14 cellular contexts compared by ENCODE assay signal in genomic region chr13:98775844-98776598, GRCh38. TPM values are rescaled to one million over a fixed set of nuclear protein-coding genes. Genes with fewer than 3 reads are reported as not detected.
A peak's percentile ranks its signal among the peaks of the same experiment; 100 is the strongest.
DNase-seq lines count a peak whose midpoint lies in the region; ATAC-seq and TF ChIP-seq lines count a peak whose summit lies in the region.
"Had no signal": no experiment of that assay in that cellular context is flagged by ENCODE, and none has a peak within 500 bp of the region (broad histone marks: within the 10 kb centered on the region; RNA-seq: fewer than 3 reads in every experiment).

No MANE protein-coding gene starts in this region.

- H3K4me3 ChIP-seq in colonic mucosa (no peak overlapping the region), mucosa of descending colon (no peak overlapping the region)

- no peaks in the 10 kb centered on the region for H3K27me3 ChIP-seq in colonic mucosa

- H3K9me3 ChIP-seq in colonic mucosa (no peaks in the 10 kb centered on the region), mucosa of descending colon (no peaks in the 10 kb centered on the region)

- no peak for TF ChIP-seq CTCF in colonic mucosa (IDR thresholded peaks at IDR 0.05)
- no peak for TF ChIP-seq CTCF in mucosa of descending colon (IDR thresholded peaks at IDR 0.05)
- no peak for TF ChIP-seq CTCF in GM10248 (IDR thresholded peaks at IDR 0.05; ENCODE audit: control extremely low read depth, extremely low read depth, low read depth, missing control alignments)

- H3K27ac ChIP-seq in colonic mucosa, result no peak overlapping the region
- no peak overlapping the region for H3K27ac ChIP-seq in caudate nucleus (ENCODE audit: low read depth, low read length)
- H3K27ac ChIP-seq: C4-2B had no signal

- ATAC-seq in mucosa of descending colon, result peak; percentile 97

- no peaks in the 10 kb centered on the region for H3K4me1 Mint-ChIP-seq in activated naive CD8-positive, alpha-beta T cell treated with anti-CD3 and anti-CD28 coated beads for 36 hours
- H3K4me1 Mint-ChIP-seq: immature natural killer cell, neural crest cell had no signal

- H3K27me3 Mint-ChIP-seq in activated naive CD8-positive, alpha-beta T cell treated with anti-CD3 and anti-CD28 coated beads for 36 hours, result peaks cover 9% of the 10 kb centered on the region

- DNase-seq in EL, result peak; percentile 91
- peak; percentile 3 for DNase-seq in NCI-H460 (ENCODE audit: extremely low read depth, low read depth)
- DNase-seq in colonic mucosa, result peak; percentile 86
- peak; percentile 74 to 84 (median 81) for DNase-seq in mucosa of descending colon
- DNase-seq in GM10248 (ENCODE audit: extremely low spot score), result no peak
- DNase-seq in caudate nucleus (lab: John Stamatoyannopoulos, UW), result no peak
- DNase-seq in erythroblast (lab: John Stamatoyannopoulos, UW), result no peak
- no peak for DNase-seq in activated naive CD8-positive, alpha-beta T cell treated with anti-CD3 and anti-CD28 coated beads for 36 hours
- DNase-seq: activated CD8-positive, alpha-beta memory T cell treated with anti-CD3 and anti-CD28 coated beads, Interleukin-2, amount 50 U/mL, for 48 hours; immature natural killer cell; NCI-H2029 treated with DMSO at 0.1 percent for 48 hours; stimulated activated CD8-positive, alpha-beta memory T cell treated with anti-CD3 and anti-CD28 coated beads, Interleukin-4, amount 100 ng/mL, for 48 hours had no signal

- CTCF ChIA-PET in GM10248 (lab: Yijun Ruan, JAX), result no interaction called here

- H3K4me1 ChIP-seq in colonic mucosa (no peaks in the 10 kb centered on the region), mucosa of descending colon (ENCODE audit: low read depth) (peaks cover 4% of the 10 kb centered on the region)

- H3K9ac ChIP-seq in colonic mucosa (ENCODE audit: low read depth in 2 of 2, low read length in 2 of 2), result no peak overlapping the region

- no peaks in the 10 kb centered on the region for H3K36me3 Mint-ChIP-seq in activated naive CD8-positive, alpha-beta T cell treated with anti-CD3 and anti-CD28 coated beads for 36 hours
- H3K36me3 Mint-ChIP-seq: immature natural killer cell had no signal

- TF ChIP-seq POLR2A in erythroblast (IDR thresholded peaks at IDR 0.05; ENCODE audit: low read length), result no peak

- H3K27ac Mint-ChIP-seq in activated naive CD8-positive, alpha-beta T cell treated with anti-CD3 and anti-CD28 coated beads for 36 hours, result no peak overlapping the region
- H3K27ac Mint-ChIP-seq: immature natural killer cell had no signal

- no peak overlapping the region for H3K4me3 Mint-ChIP-seq in activated naive CD8-positive, alpha-beta T cell treated with anti-CD3 and anti-CD28 coated beads for 36 hours
- H3K4me3 Mint-ChIP-seq: immature natural killer cell, neural crest cell had no signal

- H3K36me3 ChIP-seq in colonic mucosa (no peaks in the 10 kb centered on the region), mucosa of descending colon (ENCODE audit: low read depth) (no peaks in the 10 kb centered on the region)

- no peaks in the 10 kb centered on the region for H3K9me3 Mint-ChIP-seq in activated naive CD8-positive, alpha-beta T cell treated with anti-CD3 and anti-CD28 coated beads for 36 hours
- H3K9me3 Mint-ChIP-seq: immature natural killer cell, neural crest cell had no signal

- intact Hi-C loops in colonic mucosa (cut with DNase I) (no loop called here), mucosa of descending colon (cut with DNase I, micrococcal nuclease) (no loop called here)

- POLR2A ChIA-PET in GM10248 (lab: Yijun Ruan, JAX), result no interaction called here

RNA-seq across cellular contexts. Expression of gene SLC15A1, which starts 23.5 kb away (rescaled TPM):
- not detected in 2 replicates for total RNA-seq in NCI-H460 (2014; rRNA removed; shearing (Covaris generic))
- polyA plus RNA-seq in NCI-H460 (2014; cell fraction: nucleus; rRNA removed), result not detected in 2 replicates
- 10 to 100 TPM in 1 of 2 donors, 1 to 10 TPM in 1; 2.4 to 38.5 TPM for total RNA-seq in colonic mucosa
- 10 to 100 TPM; 27.2 to 45.1 (median 37.9) TPM for total RNA-seq in mucosa of descending colon
- not detected for total RNA-seq in activated naive CD8-positive, alpha-beta T cell treated with anti-CD3 and anti-CD28 coated beads for 36 hours
- total RNA-seq: neural crest cell had no signal
- polyA plus RNA-seq: immature natural killer cell had no signal

Comparison
In these comparisons a context has a peak if more than half of its experiments do, and no peak if none do; other contexts are left out.
1. DNase-seq: peak in EL (single experiment), NCI-H460 (single experiment), colonic mucosa (single experiment) and mucosa of descending colon (3 of 3); none in GM10248 (single experiment), caudate nucleus (0 of 61), erythroblast (0 of 2) and activated naive CD8-positive, alpha-beta T cell treated with anti-CD3 and anti-CD28 coated beads for 36 hours (single experiment).